ENCODE assay signal across 1 cellular context in the genomic region with DNA sequence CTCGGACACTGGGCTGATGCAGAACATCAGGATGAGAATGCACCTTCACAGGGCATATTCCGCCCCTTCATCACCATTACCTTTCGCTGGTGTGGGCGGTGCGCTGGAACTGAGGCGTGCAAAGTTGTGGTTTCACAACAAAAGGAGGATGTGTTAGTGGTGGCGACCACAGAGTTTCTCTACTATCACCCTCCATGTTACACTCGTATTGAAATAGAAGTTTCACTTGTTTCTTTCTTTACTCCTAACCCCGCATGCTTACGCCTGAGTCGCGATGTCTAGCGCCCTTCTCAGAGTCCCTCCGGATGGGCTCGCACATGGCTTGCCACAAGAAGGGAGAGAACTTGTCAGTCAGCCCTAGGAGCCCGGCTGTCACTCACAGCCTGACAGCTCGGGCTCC.
TF ChIP-seq lines count a peak whose summit lies in the region.

No MANE protein-coding gene starts in this region.

TF ChIP-seq in A549, 52 proteins besides CTCF, POLR2A, EP300 and RAD21:
- no peak for TF ChIP-seq MAZ (IDR thresholded peaks at IDR 0.05; ENCODE audit: borderline replicate concordance, low read depth, low read length)
- no peak for TF ChIP-seq HEYL (CRISPR knock-in tag; IDR thresholded peaks at IDR 0.05)
- TF ChIP-seq, protein P1, sequence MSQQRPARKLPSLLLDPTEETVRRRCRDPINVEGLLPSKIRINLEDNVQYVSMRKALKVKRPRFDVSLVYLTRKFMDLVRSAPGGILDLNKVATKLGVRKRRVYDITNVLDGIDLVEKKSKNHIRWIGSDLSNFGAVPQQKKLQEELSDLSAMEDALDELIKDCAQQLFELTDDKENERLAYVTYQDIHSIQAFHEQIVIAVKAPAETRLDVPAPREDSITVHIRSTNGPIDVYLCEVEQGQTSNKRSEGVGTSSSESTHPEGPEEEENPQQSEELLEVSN (IDR thresholded peaks at IDR 0.05; ENCODE audit: borderline replicate concordance, low read depth) = no peak
